14 cellular contexts compared by ENCODE assay signal in genomic region chr16:1651055-1651454, GRCh38. TPM values are rescaled to one million over a fixed set of nuclear protein-coding genes. Genes with fewer than 3 reads are reported as not detected.
DNase-seq lines count a peak whose midpoint lies in the region; ATAC-seq, FAIRE-seq and TF ChIP-seq lines count a peak whose summit lies in the region.
"Had no signal": no experiment of that assay in that cellular context is flagged by ENCODE, and none has a peak within 500 bp of the region (broad histone marks: within the 10 kb centered on the region; RNA-seq: fewer than 3 reads in every experiment).

No MANE protein-coding gene starts in this region.

- BruUV-seq in K562 (replicated peaks; lab: Mats Ljungman, UMichigan): TSS peak; percentile 12

- H3K27me3 ChIP-seq in CD4-positive, CD25-positive, alpha-beta regulatory T cell (ENCODE audit: control insufficient read depth, insufficient read depth, low read length): no peaks in the 10 kb centered on the region
- H3K27me3 ChIP-seq in K562 (ENCODE audit: control insufficient read depth in 2 of 2, insufficient read depth in 2 of 2, low read length in 2 of 2): no peaks in the 10 kb centered on the region
- H3K27me3 ChIP-seq: Peyer's patch had no signal

- in situ Hi-C loops in K562 (cut with MboI): no loop called here

- POLR2A ChIA-PET in K562 (lab: Yijun Ruan, JAX): no interaction called here

- TF ChIP-seq EP300 in K562 (IDR thresholded peaks at IDR 0.05; ENCODE audit: low read length): no peak

- H3K36me3 Mint-ChIP-seq in CD4-positive, CD25-positive, alpha-beta regulatory T cell: peaks cover 39% of the 10 kb centered on the region
- H3K36me3 Mint-ChIP-seq in nephron progenitor cell (ENCODE audit: low read depth): peaks cover 76% of the 10 kb centered on the region

- no peak for DNase-seq in CD4-positive, CD25-positive, alpha-beta regulatory T cell
- DNase-seq in GM12892 (ENCODE audit: insufficient read length): no peak
- DNase-seq in K562 (ENCODE audit: extremely low read depth in 1 of 4, low spot score in 3 of 4): no peak
- no peak for DNase-seq in nephron progenitor cell
- DNase-seq in SW480 (ENCODE audit: low spot score): no peak
- no peak for DNase-seq in NCI-H524 (lab: John Stamatoyannopoulos, UW)
- DNase-seq: lower lobe of right lung; MM.1S; NCI-H187 treated with DMSO at 0.1 percent for 48 hours; NCI-H526 treated with DMSO at 0.1 percent for 48 hours; Peyer's patch; stimulated activated CD4-positive, alpha-beta T cell treated with anti-CD3 and anti-CD28 coated beads, Interleukin-15, amount 100 ng/mL, for 24 hours had no signal

- no peak for ATAC-seq in CD4-positive, CD25-positive, alpha-beta regulatory T cell (ENCODE audit: low read depth in 2 of 2)
- no peak for ATAC-seq in K562
- no peak for ATAC-seq in HG03469 (IDR thresholded peaks at IDR 0.05; ENCODE audit: unreplicated experiment)
- ATAC-seq: lower lobe of right lung had no signal

- no peak for TF ChIP-seq POLR2A in GM12892 (IDR thresholded peaks at IDR 0.05; ENCODE audit: low read depth, low read length)
- TF ChIP-seq POLR2A in K562 (conservative IDR thresholded peaks at IDR 0.05): no peak

- H3K27ac ChIP-seq in CD4-positive, CD25-positive, alpha-beta regulatory T cell (ENCODE audit: insufficient read depth, low read length, poor library complexity, severe bottlenecking): no peak overlapping the region
- H3K27ac ChIP-seq in K562 (ENCODE audit: extremely low read depth, low read depth, low read length): no peak overlapping the region
- H3K27ac ChIP-seq: lower lobe of right lung, Peyer's patch had no signal

- CTCF ChIA-PET in K562 (lab: Yijun Ruan, JAX; ENCODE audit: low intra/inter-chr PET ratio): no interaction called here

- H3K9me3 ChIP-seq in CD4-positive, CD25-positive, alpha-beta regulatory T cell (ENCODE audit: control insufficient read depth in 2 of 2, low read length in 2 of 2): no peaks in the 10 kb centered on the region
- H3K9me3 ChIP-seq in K562 (replicated peaks; ENCODE audit: control insufficient read depth, insufficient read depth, low read depth, low read length): peaks cover 4% of the 10 kb centered on the region; the same call in 1 of the 2 replicates
- H3K9me3 ChIP-seq: lower lobe of right lung, Peyer's patch had no signal

- H3K4me1 ChIP-seq in CD4-positive, CD25-positive, alpha-beta regulatory T cell (ENCODE audit: control insufficient read depth, insufficient read depth, low read length, poor library complexity, severe bottlenecking): peaks cover 2% of the 10 kb centered on the region
- H3K4me1 ChIP-seq in K562 (replicated peaks in 1 of 2; ENCODE audit: control insufficient read depth in 2 of 2, insufficient read depth in 2 of 2, low read length in 2 of 2): peaks cover 8 to 15% of the 10 kb centered on the region in 2 experiments; a peak in 4 of 5 replicates
- H3K4me1 ChIP-seq: lower lobe of right lung, Peyer's patch had no signal

- H3K36me3 ChIP-seq in CD4-positive, CD25-positive, alpha-beta regulatory T cell (ENCODE audit: control insufficient read depth, insufficient read depth, low read length): peaks cover 32% of the 10 kb centered on the region
- H3K36me3 ChIP-seq in K562 (ENCODE audit: control insufficient read depth, insufficient read depth, low read length): peaks cover 78% of the 10 kb centered on the region

- no peak overlapping the region for H2AFZ ChIP-seq in K562 (ENCODE audit: low read depth, low read length)

- H3K9me3 Mint-ChIP-seq in CD4-positive, CD25-positive, alpha-beta regulatory T cell: no peaks in the 10 kb centered on the region
- H3K9me3 Mint-ChIP-seq in nephron progenitor cell: peaks cover 6% of the 10 kb centered on the region
- H3K9me3 Mint-ChIP-seq: nephron had no signal

- TF ChIP-seq CTCF in K562 (IDR thresholded peaks at IDR 0.05 in 2 of 3, conservative IDR thresholded peaks at IDR 0.05 in 1 of 3; ENCODE audit: insufficient read depth in 2 of 3, low read depth in 1 of 3, low read length in 3 of 3): no peak
- no peak for TF ChIP-seq CTCF in nephron progenitor cell (IDR thresholded peaks at IDR 0.05)

- no peak overlapping the region for H3K4me3 Mint-ChIP-seq in CD4-positive, CD25-positive, alpha-beta regulatory T cell
- no peak overlapping the region for H3K4me3 Mint-ChIP-seq in nephron progenitor cell
- H3K4me3 Mint-ChIP-seq: nephron had no signal

- H3K4me1 Mint-ChIP-seq in CD4-positive, CD25-positive, alpha-beta regulatory T cell: peaks cover 12 to 19% (median 14%) of the 10 kb centered on the region in 4 donors
- H3K4me1 Mint-ChIP-seq in nephron progenitor cell: no peaks in the 10 kb centered on the region
- H3K4me1 Mint-ChIP-seq: nephron had no signal

- H3K27me3 Mint-ChIP-seq in CD4-positive, CD25-positive, alpha-beta regulatory T cell: no peaks in the 10 kb centered on the region
- H3K27me3 Mint-ChIP-seq in nephron progenitor cell (ENCODE audit: low read depth, poor library complexity): peaks cover 6% of the 10 kb centered on the region

- no peaks in the 10 kb centered on the region for H3K9me1 ChIP-seq in K562 (ENCODE audit: control insufficient read depth, insufficient read depth, low read length)

- peaks cover 13% of the 10 kb centered on the region; the same call in 2 of the 3 replicates for H3K79me2 ChIP-seq in K562 (ENCODE audit: control insufficient read depth, insufficient read depth, low read length)

- 89% methylated on average over 9 of the region's 9 CpGs for WGBS in K562 (ENCODE audit: insufficient coverage, low coverage, missing lambda C conversion rate)

- H3K9ac ChIP-seq in K562 (ENCODE audit: insufficient read depth in 1 of 2, low read depth in 2 of 2, low read length in 2 of 2): no peak overlapping the region

- intact Hi-C loops in K562 (cut with micrococcal nuclease): no loop called here

- peak; percentile 5 for FAIRE-seq in GM12892 (lab: Jason Lieb, UNC)
- no peak for FAIRE-seq in K562 (lab: Jason Lieb, UNC)

- no peak overlapping the region for H3K4me3 ChIP-seq in CD4-positive, CD25-positive, alpha-beta regulatory T cell (ENCODE audit: low read depth, low read length)
- H3K4me3 ChIP-seq in K562: no peak overlapping the region
- H3K4me3 ChIP-seq: lower lobe of right lung, Peyer's patch had no signal

- no peak overlapping the region for H3K4me2 ChIP-seq in K562 (ENCODE audit: insufficient read depth, low read length)

- no peaks in the 10 kb centered on the region; the same call in 1 of the 2 replicates for H4K20me1 ChIP-seq in K562 (replicated peaks; ENCODE audit: control insufficient read depth, insufficient read depth, low read length)

- no peak for TF ChIP-seq RAD21 in K562 (CRISPR knock-in tag; conservative IDR thresholded peaks at IDR 0.05 in 1 of 2, IDR thresholded peaks at IDR 0.05 in 1 of 2)

- peak overlapping the region in 2 of 3 donors; percentile 62 to 84 for H3K27ac Mint-ChIP-seq in CD4-positive, CD25-positive, alpha-beta regulatory T cell
- H3K27ac Mint-ChIP-seq in nephron progenitor cell: peak overlapping the region; percentile 97

RNA-seq across cellular contexts. Expression of gene JPT2, which starts 27.0 kb away (rescaled TPM):
- total RNA-seq in CD4-positive, CD25-positive, alpha-beta regulatory T cell: 13.7 TPM
- polyA plus RNA-seq in CD4-positive, CD25-positive, alpha-beta regulatory T cell: 10 to 100 TPM in 2 of 4 donors, 1 to 10 TPM in 2; 9.7 to 13.9 (median 10.2) TPM
- polyA plus RNA-seq in GM12892 (2012; ENCODE audit: missing spikeins): 38.6 TPM
- total RNA-seq in K562 (2011; cell fraction: chromatin; rRNA removed; ENCODE audit: low replicate concordance): 93.6 and 97.5 TPM in 2 replicates
- total RNA-seq in K562 (2011; cell fraction: nucleolus; rRNA removed): 70.0 and 73.9 TPM in 2 replicates
- 92.1 and 109 TPM in 2 replicates for total RNA-seq in K562 (2011; cell fraction: nucleoplasm; rRNA removed)
- total RNA-seq in K562 (2014; rRNA removed) (89.2 and 116 TPM in 2 replicates), K562 (2014; rRNA removed; fragmentation: Illumina TruSeq; extraction: Trizol) (83.5 and 92.6 TPM in 2 replicates), K562 (2015; rRNA removed; fragmentation: Illumina TruSeq; extraction: Trizol) (80.2 and 88.6 TPM in 2 replicates), K562 (2021) (121 and 133 TPM in 2 replicates)
- polyA plus RNA-seq in K562 (2011; rRNA removed) (106 and 112 TPM in 2 replicates), K562 (2014; fragmentation: Illumina TruSeq; extraction: Trizol) (133 and 134 TPM in 2 replicates), K562 (2014; fragmentation: Nextera tagmentation; extraction: Ambion mirVana) (10 to 100 TPM; 25.5 TPM), K562 (2014; rRNA removed) (108 and 117 TPM in 2 replicates)
- polyA plus RNA-seq in K562 (2011; cell fraction: cytosol; rRNA removed): 57.8 and 66.9 TPM in 2 replicates
- 68.5 and 76.2 TPM in 2 replicates for polyA plus RNA-seq in K562 (2011; cell fraction: nucleus; rRNA removed)
- 74.8 and 115 TPM in 2 replicates for polyA plus RNA-seq in K562 (2012)
- 67.8 and 69.9 TPM in 2 replicates for polyA minus RNA-seq in K562 (2011; rRNA and poly(A)+ RNA removed)
- polyA minus RNA-seq in K562 (2011; cell fraction: cytosol; rRNA and poly(A)+ RNA removed): 42.4 and 45.0 TPM in 2 replicates
- 19.5 and 31.4 TPM in 2 replicates for polyA minus RNA-seq in K562 (2011; cell fraction: nucleus; rRNA and poly(A)+ RNA removed)

RNA-seq across cellular contexts. Expression of gene CRAMP1, which starts 38.9 kb away (rescaled TPM):
- total RNA-seq in CD4-positive, CD25-positive, alpha-beta regulatory T cell: 30.5 TPM
- 1 to 10 TPM in 2 of 4 donors, under 1 TPM in 2; 0.49 to 1.6 (median 1.1) TPM for polyA plus RNA-seq in CD4-positive, CD25-positive, alpha-beta regulatory T cell
- 4.4 TPM for polyA plus RNA-seq in GM12892 (2012; ENCODE audit: missing spikeins)
- total RNA-seq in K562 (2011; cell fraction: chromatin; rRNA removed; ENCODE audit: low replicate concordance): 34.5 and 80.0 TPM in 2 replicates
- 40.7 and 44.9 TPM in 2 replicates for total RNA-seq in K562 (2011; cell fraction: nucleolus; rRNA removed)
- 35.1 and 37.2 TPM in 2 replicates for total RNA-seq in K562 (2011; cell fraction: nucleoplasm; rRNA removed)
- total RNA-seq in K562 (2014; rRNA removed) (5.1 and 8.9 TPM in 2 replicates), K562 (2014; rRNA removed; fragmentation: Illumina TruSeq; extraction: Trizol) (6.5 and 7.5 TPM in 2 replicates), K562 (2015; rRNA removed; fragmentation: Illumina TruSeq; extraction: Trizol) (7.7 and 8.3 TPM in 2 replicates), K562 (2021) (19.0 and 20.8 TPM in 2 replicates)
- polyA plus RNA-seq in K562 (2011; rRNA removed) (7.2 and 9.7 TPM in 2 replicates), K562 (2014; fragmentation: Illumina TruSeq; extraction: Trizol) (14.4 and 15.7 TPM in 2 replicates), K562 (2014; fragmentation: Nextera tagmentation; extraction: Ambion mirVana) (under 1 TPM; 0.52 to 0.62 TPM), K562 (2014; rRNA removed) (12.1 and 14.9 TPM in 2 replicates)
- 7.6 and 8.1 TPM in 2 replicates for polyA plus RNA-seq in K562 (2011; cell fraction: cytosol; rRNA removed)
- 17.8 and 29.3 TPM in 2 replicates for polyA plus RNA-seq in K562 (2011; cell fraction: nucleus; rRNA removed)
- polyA plus RNA-seq in K562 (2012): 10.1 and 13.6 TPM in 2 replicates
- polyA minus RNA-seq in K562 (2011; rRNA and poly(A)+ RNA removed): 9.1 and 9.5 TPM in 2 replicates
- polyA minus RNA-seq in K562 (2011; cell fraction: cytosol; rRNA and poly(A)+ RNA removed): 6.1 and 11.0 TPM in 2 replicates
- polyA minus RNA-seq in K562 (2011; cell fraction: nucleus; rRNA and poly(A)+ RNA removed): 9.7 and 10.2 TPM in 2 replicates

RNA-seq across cellular contexts. Expression of gene IFT140, which starts 39.2 kb away (rescaled TPM):
- 2.5 TPM for total RNA-seq in CD4-positive, CD25-positive, alpha-beta regulatory T cell
- 1 to 10 TPM; 1.1 to 2.0 (median 1.5) TPM for polyA plus RNA-seq in CD4-positive, CD25-positive, alpha-beta regulatory T cell
- polyA plus RNA-seq in GM12892 (2012; ENCODE audit: missing spikeins): 5.3 TPM
- total RNA-seq in K562 (2011; cell fraction: chromatin; rRNA removed; ENCODE audit: low replicate concordance): 27.4 and 63.8 TPM in 2 replicates
- total RNA-seq in K562 (2011; cell fraction: nucleolus; rRNA removed): 20.3 and 28.9 TPM in 2 replicates
- total RNA-seq in K562 (2011; cell fraction: nucleoplasm; rRNA removed): 18.8 and 21.9 TPM in 2 replicates
- total RNA-seq in K562 (2014; rRNA removed): 3.4 and 4.8 TPM in 2 replicates
- 2.3 and 2.6 TPM in 2 replicates for total RNA-seq in K562 (2014; rRNA removed; fragmentation: Illumina TruSeq; extraction: Trizol)
- total RNA-seq in K562 (2015; rRNA removed; fragmentation: Illumina TruSeq; extraction: Trizol): 3.4 and 4.4 TPM in 2 replicates
- 7.3 and 7.6 TPM in 2 replicates for total RNA-seq in K562 (2021)
- 3.5 and 3.9 TPM in 2 replicates for polyA plus RNA-seq in K562 (2011; rRNA removed)
- 3.6 and 4.0 TPM in 2 replicates for polyA plus RNA-seq in K562 (2011; cell fraction: cytosol; rRNA removed)
- polyA plus RNA-seq in K562 (2011; cell fraction: nucleus; rRNA removed): 20.5 and 27.3 TPM in 2 replicates
- polyA plus RNA-seq in K562 (2012): 5.5 and 9.5 TPM in 2 replicates
- 4.0 and 4.8 TPM in 2 replicates for polyA plus RNA-seq in K562 (2014; fragmentation: Illumina TruSeq; extraction: Trizol)
- under 1 TPM; 0.31 to 0.60 TPM for polyA plus RNA-seq in K562 (2014; fragmentation: Nextera tagmentation; extraction: Ambion mirVana)
- polyA plus RNA-seq in K562 (2014; rRNA removed): 3.2 and 3.6 TPM in 2 replicates
- polyA minus RNA-seq in K562 (2011; rRNA and poly(A)+ RNA removed): 3.3 and 5.5 TPM in 2 replicates
- 2.7 and 3.0 TPM in 2 replicates for polyA minus RNA-seq in K562 (2011; cell fraction: cytosol; rRNA and poly(A)+ RNA removed)
- 20.4 and 23.3 TPM in 2 replicates for polyA minus RNA-seq in K562 (2011; cell fraction: nucleus; rRNA and poly(A)+ RNA removed)

RNA-seq across cellular contexts. Expression of gene MAPK8IP3, which starts 54.9 kb away (rescaled TPM):
- total RNA-seq in CD4-positive, CD25-positive, alpha-beta regulatory T cell: 222 TPM
- 1 to 10 TPM in 3 of 4 donors, under 1 TPM in 1; 0.79 to 2.2 (median 1.2) TPM for polyA plus RNA-seq in CD4-positive, CD25-positive, alpha-beta regulatory T cell
- polyA plus RNA-seq in GM12892 (2012; ENCODE audit: missing spikeins): 34.2 TPM
- total RNA-seq in K562 (2011; cell fraction: chromatin; rRNA removed; ENCODE audit: low replicate concordance): 161 and 386 TPM in 2 replicates
- total RNA-seq in K562 (2011; cell fraction: nucleolus; rRNA removed): 222 and 236 TPM in 2 replicates
- 131 and 140 TPM in 2 replicates for total RNA-seq in K562 (2011; cell fraction: nucleoplasm; rRNA removed)
- 28.9 and 37.1 TPM in 2 replicates for total RNA-seq in K562 (2014; rRNA removed)
- total RNA-seq in K562 (2014; rRNA removed; fragmentation: Illumina TruSeq; extraction: Trizol): 4.6 and 7.1 TPM in 2 replicates
- total RNA-seq in K562 (2015; rRNA removed; fragmentation: Illumina TruSeq; extraction: Trizol): 18.6 and 19.6 TPM in 2 replicates
- 43.7 and 54.8 TPM in 2 replicates for total RNA-seq in K562 (2021)
- 16.7 and 24.4 TPM in 2 replicates for polyA plus RNA-seq in K562 (2011; rRNA removed)
- polyA plus RNA-seq in K562 (2011; cell fraction: cytosol; rRNA removed): 10.9 and 17.7 TPM in 2 replicates
- 204 and 313 TPM in 2 replicates for polyA plus RNA-seq in K562 (2011; cell fraction: nucleus; rRNA removed)
- polyA plus RNA-seq in K562 (2012): 41.6 and 50.3 TPM in 2 replicates
- polyA plus RNA-seq in K562 (2014; fragmentation: Illumina TruSeq; extraction: Trizol): 16.7 and 26.0 TPM in 2 replicates
- under 1 TPM; 0.17 to 0.21 TPM for polyA plus RNA-seq in K562 (2014; fragmentation: Nextera tagmentation; extraction: Ambion mirVana)
- polyA plus RNA-seq in K562 (2014; rRNA removed): 58.7 and 70.8 TPM in 2 replicates
- polyA minus RNA-seq in K562 (2011; rRNA and poly(A)+ RNA removed): 11.8 and 17.2 TPM in 2 replicates
- 7.3 and 8.9 TPM in 2 replicates for polyA minus RNA-seq in K562 (2011; cell fraction: cytosol; rRNA and poly(A)+ RNA removed)
- 78.5 and 87.3 TPM in 2 replicates for polyA minus RNA-seq in K562 (2011; cell fraction: nucleus; rRNA and poly(A)+ RNA removed)
